11 cellular contexts compared by ENCODE assay signal in the genomic region with DNA sequence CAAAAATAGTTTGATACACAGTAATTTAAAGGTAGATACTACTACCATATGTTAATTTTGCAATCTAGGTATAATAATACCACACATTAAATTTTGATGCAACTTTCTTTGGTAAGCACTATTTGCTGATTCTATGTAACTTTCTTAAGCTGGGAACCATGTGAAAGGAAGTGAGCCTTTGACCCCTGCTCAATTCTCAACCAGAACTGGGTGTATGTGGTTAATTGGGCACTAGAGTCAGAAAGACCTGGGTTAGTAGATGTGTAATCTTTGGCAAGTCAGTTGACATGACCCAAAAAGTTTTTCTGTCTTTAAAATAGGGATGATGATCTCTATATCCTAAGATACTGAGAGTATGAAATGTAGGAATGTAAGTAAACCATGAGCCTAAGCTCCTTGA. TPM values are rescaled to one million over a fixed set of nuclear protein-coding genes. Genes with fewer than 3 reads are reported as not detected.
DNase-seq lines count a peak whose midpoint lies in the region; ATAC-seq and TF ChIP-seq lines count a peak whose summit lies in the region.
"Had no signal": no experiment of that assay in that cellular context is flagged by ENCODE, and none has a peak within 500 bp of the region (broad histone marks: within the 10 kb centered on the region; RNA-seq: fewer than 3 reads in every experiment).

No MANE protein-coding gene starts in this region.

- H3K4me1 Mint-ChIP-seq in T-helper 2 cell treated with Interferon-gamma antibody and Interleukin-4, amounts not matched to agents 5 μg/mL and 100 μg/mL, for 36 hours (ENCODE audit: low read depth) = peaks cover 15% of the 10 kb centered on the region

- H3K9me3 ChIP-seq in right atrium auricular region = no peaks in the 10 kb centered on the region
- no peaks in the 10 kb centered on the region for H3K9me3 ChIP-seq in psoas muscle
- no peaks in the 10 kb centered on the region for H3K9me3 ChIP-seq in left lung

- H3K27ac Mint-ChIP-seq in T-helper 2 cell treated with Interferon-gamma antibody and Interleukin-4, amounts not matched to agents 5 μg/mL and 100 μg/mL, for 36 hours = peak overlapping the region; percentile 66

- ATAC-seq in GM18519 (IDR thresholded peaks at IDR 0.05; ENCODE audit: low FRiP score, unreplicated experiment) (peak; percentile 29), GM21381 (IDR thresholded peaks at IDR 0.05; ENCODE audit: unreplicated experiment) (peak; percentile 29), HG03342 (IDR thresholded peaks at IDR 0.05; ENCODE audit: unreplicated experiment) (peak; percentile 35), psoas muscle (no peak), left lung (no peak)
- ATAC-seq: activated CD8-positive, alpha-beta memory T cell treated with anti-CD3 and anti-CD28 coated beads, Interleukin-2, amount 10 ng/mL, durations not matched to agents 7 days and 5 days had no signal

- TF ChIP-seq CTCF in right atrium auricular region (IDR thresholded peaks at IDR 0.05) (no peak), psoas muscle (IDR thresholded peaks at IDR 0.05) (no peak), left lung (IDR thresholded peaks at IDR 0.05) (no peak)

- no peak overlapping the region for H3K4me3 ChIP-seq in right atrium auricular region
- no peak overlapping the region for H3K4me3 ChIP-seq in psoas muscle
- H3K4me3 ChIP-seq in left lung = no peak overlapping the region

- H3K27ac ChIP-seq in right atrium auricular region (no peak overlapping the region), psoas muscle (no peak overlapping the region), left lung (no peak overlapping the region)

- peak overlapping the region; percentile 58 for H3K4me3 Mint-ChIP-seq in T-helper 2 cell treated with Interferon-gamma antibody and Interleukin-4, amounts not matched to agents 5 μg/mL and 100 μg/mL, for 36 hours
- H3K4me3 Mint-ChIP-seq: activated CD8-positive, alpha-beta memory T cell treated with anti-CD3 and anti-CD28 coated beads, Interleukin-2, amount 10 ng/mL, durations not matched to agents 7 days and 5 days had no signal

- H3K4me1 ChIP-seq in right atrium auricular region = no peaks in the 10 kb centered on the region
- no peaks in the 10 kb centered on the region for H3K4me1 ChIP-seq in psoas muscle
- H3K4me1 ChIP-seq in left lung = peaks cover 2 to 31% of the 10 kb centered on the region in 2 donors

- intact Hi-C loops in psoas muscle (cut with DNase I) = no loop called here
- intact Hi-C loops in left lung (cut with DNase I) = no loop called here

- H3K9me3 Mint-ChIP-seq in T-helper 2 cell treated with Interferon-gamma antibody and Interleukin-4, amounts not matched to agents 5 μg/mL and 100 μg/mL, for 36 hours = no peaks in the 10 kb centered on the region

- peaks cover 5% of the 10 kb centered on the region for H3K36me3 Mint-ChIP-seq in T-helper 2 cell treated with Interferon-gamma antibody and Interleukin-4, amounts not matched to agents 5 μg/mL and 100 μg/mL, for 36 hours (ENCODE audit: low read depth)
- H3K36me3 Mint-ChIP-seq: activated CD8-positive, alpha-beta memory T cell treated with anti-CD3 and anti-CD28 coated beads, Interleukin-2, amount 10 ng/mL, durations not matched to agents 7 days and 5 days had no signal

- H3K27me3 ChIP-seq in right atrium auricular region = no peaks in the 10 kb centered on the region
- H3K27me3 ChIP-seq in psoas muscle (ENCODE audit: insufficient read depth in 3 of 3, low read length in 2 of 3) = no peaks in the 10 kb centered on the region
- H3K27me3 ChIP-seq in left lung = no peaks in the 10 kb centered on the region

- H3K36me3 ChIP-seq in right atrium auricular region = no peaks in the 10 kb centered on the region
- H3K36me3 ChIP-seq in psoas muscle (ENCODE audit: insufficient read depth in 1 of 2, low read depth in 1 of 2) = no peaks in the 10 kb centered on the region
- peaks cover 0 to 69% of the 10 kb centered on the region in 2 donors for H3K36me3 ChIP-seq in left lung

- H3K27me3 Mint-ChIP-seq in T-helper 2 cell treated with Interferon-gamma antibody and Interleukin-4, amounts not matched to agents 5 μg/mL and 100 μg/mL, for 36 hours (ENCODE audit: low read depth) = peaks cover 4% of the 10 kb centered on the region

- no peak for DNase-seq in T-helper 2 cell treated with Interferon-gamma antibody and Interleukin-4, amounts not matched to agents 5 μg/mL and 100 μg/mL, for 36 hours (ENCODE audit: low spot score)
- DNase-seq in right atrium auricular region (ENCODE audit: low spot score) (no peak), psoas muscle (no peak), NCI-H1417 treated with DMSO at 0.1 percent for 48 hours (lab: John Stamatoyannopoulos, UW) (no peak), left lung (no peak)
- DNase-seq: activated CD8-positive, alpha-beta memory T cell treated with anti-CD3 and anti-CD28 coated beads, Interleukin-2, amount 10 ng/mL, durations not matched to agents 7 days and 5 days; amniotic stem cell had no signal

RNA-seq across cellular contexts. Expression of a gene that starts 22.4 kb away (rescaled TPM):
- total RNA-seq in right atrium auricular region = 10 to 100 TPM in 1 of 2 donors, 1 to 10 TPM in 1; 6.4 to 18.8 TPM
- 1 to 10 TPM; 1.8 to 3.7 (median 2.5) TPM for total RNA-seq in psoas muscle
- 1 to 10 TPM in 1 of 3 donors, under 1 TPM in 2; 0.42 to 1.8 (median 0.44) TPM for polyA plus RNA-seq in psoas muscle
- total RNA-seq in left lung = 100 to 1,000 TPM in 1 of 2 donors, 10 to 100 TPM in 1; 77.7 to 170 TPM

RNA-seq across cellular contexts. Expression of a gene that starts 53.3 kb away (rescaled TPM):
- total RNA-seq in right atrium auricular region (10 to 100 TPM in 1 of 2 donors, 1 to 10 TPM in 1; 5.3 to 10.2 TPM), psoas muscle (not detected), left lung (under 1 TPM in 1 of 2 donors, not detected in 1; 0.23 TPM)
- under 1 TPM in 2 of 3 donors, not detected in 1; 0.05 to 0.07 TPM for polyA plus RNA-seq in psoas muscle
- total RNA-seq: activated CD8-positive, alpha-beta memory T cell treated with anti-CD3 and anti-CD28 coated beads, Interleukin-2, amount 10 ng/mL, durations not matched to agents 7 days and 5 days; subcutaneous adipose tissue had no signal

Comparison
In these comparisons a context has a peak if more than half of its experiments do, and no peak if none do; other contexts are left out.
1. ATAC-seq: peak in GM18519 (single experiment), GM21381 (single experiment) and HG03342 (single experiment); none in psoas muscle (0 of 4) and left lung (single experiment).
2. RNA of a gene that starts 53.3 kb away (total RNA-seq): 5.3 to 10.2 TPM in right atrium auricular region; 0.23 TPM in left lung and not detected in psoas muscle; every median in the first group is over 4 times any median in the second.